8 cellular contexts compared by ENCODE assay signal in genomic region chr22:44828193-44828592, GRCh38.
A peak's percentile ranks its signal among the peaks of the same experiment; 100 is the strongest.
DNase-seq lines count a peak whose midpoint lies in the region; ATAC-seq and TF ChIP-seq lines count a peak whose summit lies in the region.

No MANE protein-coding gene starts in this region.

- no peaks in the 10 kb centered on the region for H3K27me3 ChIP-seq in PC-3 (ENCODE audit: low read length)

- no peaks in the 10 kb centered on the region for H3K9me3 ChIP-seq in PC-3 (ENCODE audit: low read length)

- H3K4me1 Mint-ChIP-seq in naive thymus-derived CD8-positive, alpha-beta T cell = peaks cover 0 to 4% (median 1%) of the 10 kb centered on the region in 4 donors

- H3K9ac ChIP-seq in PC-3 (ENCODE audit: low read length) = no peak overlapping the region

- TF ChIP-seq CTCF in PC-3 (conservative IDR thresholded peaks at IDR 0.05; ENCODE audit: low read depth, low read length) = peak; percentile 54
- peak; percentile 29 for TF ChIP-seq CTCF in foreskin fibroblast (IDR thresholded peaks at IDR 0.05; ENCODE audit: low read depth, low read length)

- H3F3A ChIP-seq in PC-3 (ENCODE audit: low read length, unreplicated experiment) = no peaks in the 10 kb centered on the region

- ATAC-seq in PC-3 = no peak
- ATAC-seq in HG03469 (IDR thresholded peaks at IDR 0.05; ENCODE audit: unreplicated experiment) = no peak
- no peak for ATAC-seq in naive thymus-derived CD8-positive, alpha-beta T cell

- H3K4me1 ChIP-seq in PC-3 (ENCODE audit: insufficient read depth, low read length) = no peaks in the 10 kb centered on the region

- peaks cover 4 to 33% (median 8%) of the 10 kb centered on the region in 5 donors for H3K27me3 Mint-ChIP-seq in naive thymus-derived CD8-positive, alpha-beta T cell

- peaks cover 0 to under 1% (median 0%) of the 10 kb centered on the region in 9 donors for H3K9me3 Mint-ChIP-seq in naive thymus-derived CD8-positive, alpha-beta T cell

- H2AFZ ChIP-seq in PC-3 (ENCODE audit: low read length) = no peak overlapping the region

- no peak overlapping the region for H3K4me2 ChIP-seq in PC-3 (ENCODE audit: low read length)

- H3K9me2 ChIP-seq in PC-3 (replicated peaks; ENCODE audit: low read length) = no peaks in the 10 kb centered on the region

- peak in 2 of 3 donors; percentile 14 to 22 for DNase-seq in stimulated activated CD4-positive, alpha-beta T cell treated with anti-CD3 and anti-CD28 coated beads, Interleukin-12 subunit alpha, Interleukin-12 subunit beta, amount 100 ng/mL, for 48 hours (ENCODE audit: low read depth in 2 of 3, low spot score in 1 of 3)
- DNase-seq in stimulated activated CD4-positive, alpha-beta T cell treated with anti-CD3 and anti-CD28 coated beads, Interleukin-4, amount 100 ng/mL, for 24 hours = no peak
- DNase-seq in PC-3 (peak; percentile 8), foreskin fibroblast (no peak), LoVo (ENCODE audit: low spot score) (no peak), medulla oblongata (ENCODE audit: extremely low spot score) (no peak)
- no peak for DNase-seq in naive thymus-derived CD8-positive, alpha-beta T cell

- CTCF ChIA-PET in PC-3 (lab: Charles Lee) = no interaction called here

- no peak overlapping the region for H3K27ac ChIP-seq in PC-3 (ENCODE audit: low read length)

- H3K4me3 Mint-ChIP-seq in naive thymus-derived CD8-positive, alpha-beta T cell = no peak overlapping the region

- H3K36me3 ChIP-seq in PC-3 (ENCODE audit: low read depth, low read length) = peaks cover 20% of the 10 kb centered on the region

- H3K4me3 ChIP-seq in PC-3 (ENCODE audit: low read length) (no peak overlapping the region), foreskin fibroblast (ENCODE audit: low read depth in 1 of 2, low read length in 2 of 2) (no peak overlapping the region)

- H4K20me1 ChIP-seq in PC-3 (ENCODE audit: low read length) = no peaks in the 10 kb centered on the region

- no peak overlapping the region for H3K27ac Mint-ChIP-seq in naive thymus-derived CD8-positive, alpha-beta T cell

- H3K79me2 ChIP-seq in PC-3 (ENCODE audit: low read length) = no peaks in the 10 kb centered on the region

- POLR2A ChIA-PET in PC-3 (lab: Charles Lee; ENCODE audit: unreplicated experiment) = no interaction called here
- POLR2A ChIA-PET in naive thymus-derived CD8-positive, alpha-beta T cell (lab: Charles Lee) = no interaction called here

- intact Hi-C loops in PC-3 (cut with micrococcal nuclease) = no loop called here

- peaks cover 0 to 4% (median 0%) of the 10 kb centered on the region in 3 donors for H3K36me3 Mint-ChIP-seq in naive thymus-derived CD8-positive, alpha-beta T cell

- BruUV-seq in PC-3 (replicated peaks; lab: Mats Ljungman, UMichigan) = no TSS peak

Comparison
In these comparisons a context has a peak if more than half of its experiments do, and no peak if none do; other contexts are left out.
1. DNase-seq: peak in stimulated activated CD4-positive, alpha-beta T cell treated with anti-CD3 and anti-CD28 coated beads, Interleukin-12 subunit alpha, Interleukin-12 subunit beta, amount 100 ng/mL, for 48 hours (2 of 3) and PC-3 (single experiment); none in stimulated activated CD4-positive, alpha-beta T cell treated with anti-CD3 and anti-CD28 coated beads, Interleukin-4, amount 100 ng/mL, for 24 hours (single experiment), foreskin fibroblast (0 of 2), LoVo (single experiment), naive thymus-derived CD8-positive, alpha-beta T cell (0 of 10) and medulla oblongata (single experiment).